ENCODE assay signal across 9 cellular contexts in the genomic region with DNA sequence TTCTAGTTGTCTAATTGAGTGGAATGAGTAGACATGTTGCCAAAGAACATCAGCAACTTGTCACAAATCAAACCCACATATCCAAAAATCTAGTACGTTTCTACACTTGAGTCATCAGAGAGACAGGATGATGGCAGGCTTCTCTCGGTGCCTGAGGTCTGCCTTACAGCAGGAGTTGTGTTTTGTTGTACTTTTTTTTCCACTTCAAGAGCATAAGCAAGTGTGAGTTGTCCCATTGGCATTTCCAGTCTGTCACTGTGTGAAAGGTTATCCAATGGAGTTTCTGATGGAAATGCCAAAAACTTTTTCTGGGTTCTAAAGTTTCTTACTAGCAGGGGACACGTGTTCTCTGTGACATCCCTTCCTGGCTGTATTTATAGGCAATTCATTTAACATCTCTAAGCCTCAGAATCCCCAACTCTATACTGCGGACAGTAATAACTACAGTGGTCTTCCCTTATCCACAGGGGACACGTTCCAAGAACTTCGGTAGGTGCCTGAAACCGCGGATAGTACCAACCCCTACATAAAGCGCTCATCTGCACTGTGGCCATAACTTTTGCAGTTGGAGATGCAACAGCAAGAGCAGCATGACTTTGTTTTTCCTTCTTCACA.
DNase-seq lines count a peak whose midpoint lies in the region; ATAC-seq and TF ChIP-seq lines count a peak whose summit lies in the region.
"Had no signal": no experiment of that assay in that cellular context is flagged by ENCODE, and none has a peak within 500 bp of the region (broad histone marks: within the 10 kb centered on the region; RNA-seq: fewer than 3 reads in every experiment).

No MANE protein-coding gene starts in this region.

- POLR2A ChIA-PET in SK-N-SH (lab: Yijun Ruan, JAX) = no interaction called here

- H4K20me1 ChIP-seq in SK-N-SH (ENCODE audit: insufficient read depth) (no peaks in the 10 kb centered on the region), smooth muscle cell (ENCODE audit: low read depth) (no peaks in the 10 kb centered on the region)

- H3K9me2 ChIP-seq in SK-N-SH = no peaks in the 10 kb centered on the region

- H2AFZ ChIP-seq in SK-N-SH (ENCODE audit: low read depth) = peak overlapping the region; percentile 7; the same call in 1 of the 2 replicates
- peak overlapping the region; percentile 51 for H2AFZ ChIP-seq in smooth muscle cell (ENCODE audit: low read depth)

- no peaks in the 10 kb centered on the region for H3K27me3 ChIP-seq in SK-N-SH (ENCODE audit: insufficient read depth)
- peaks cover 3% of the 10 kb centered on the region for H3K27me3 ChIP-seq in smooth muscle cell (ENCODE audit: low read depth)
- H3K27me3 ChIP-seq in prostate gland (replicated peaks; ENCODE audit: insufficient read depth) = no peaks in the 10 kb centered on the region

- H3F3A ChIP-seq in SK-N-SH (replicated peaks; ENCODE audit: insufficient read depth) (no peaks in the 10 kb centered on the region), smooth muscle cell (ENCODE audit: low read depth) (peaks cover 7% of the 10 kb centered on the region)

- peak; percentile 89 for DNase-seq in GM04503 (ENCODE audit: low read depth)
- no peak for DNase-seq in SK-N-SH
- peak; percentile 78 for DNase-seq in dermis blood vessel endothelial cell
- DNase-seq in smooth muscle cell (lab: John Stamatoyannopoulos, UW; ENCODE audit: unreplicated experiment) = no peak
- no peak for DNase-seq in left lobe of liver (ENCODE audit: low spot score)
- DNase-seq in GM19240 (ENCODE audit: insufficient read length, low spot score) = no peak
- DNase-seq in prostate gland (ENCODE audit: low spot score) = no peak
- DNase-seq: left colon had no signal

- TF ChIP-seq RAD21 in SK-N-SH (IDR thresholded peaks at IDR 0.05; ENCODE audit: low read length) = no peak

- no peak for TF ChIP-seq CTCF in SK-N-SH (IDR thresholded peaks at IDR 0.05)
- no peak for TF ChIP-seq CTCF in smooth muscle cell (IDR thresholded peaks at IDR 0.05; ENCODE audit: borderline replicate concordance, insufficient read depth, poor library complexity, severe bottlenecking)
- no peak for TF ChIP-seq CTCF in prostate gland (IDR thresholded peaks at IDR 0.05)

- CTCF ChIA-PET in SK-N-SH (lab: Yijun Ruan, JAX) = no interaction called here

- H3K4me1 ChIP-seq in SK-N-SH (ENCODE audit: control insufficient read depth in 1 of 2, insufficient read depth in 2 of 2, low read depth in 1 of 2, low read length in 1 of 2) = peaks cover 0 to 7% of the 10 kb centered on the region in 2 experiments; a peak in 2 of 4 replicates
- peaks cover 7% of the 10 kb centered on the region for H3K4me1 ChIP-seq in smooth muscle cell (ENCODE audit: low read depth)
- no peaks in the 10 kb centered on the region for H3K4me1 ChIP-seq in prostate gland (replicated peaks)

- H3K79me2 ChIP-seq in SK-N-SH (ENCODE audit: insufficient read depth) (no peaks in the 10 kb centered on the region), smooth muscle cell (ENCODE audit: low read depth) (no peaks in the 10 kb centered on the region)

- WGBS in SK-N-SH (ENCODE audit: low lambda C conversion rate) = 66% methylated on average over 9 of the region's 9 CpGs
- 65% methylated on average over 9 of the region's 9 CpGs for WGBS in smooth muscle cell (ENCODE audit: low lambda C conversion rate)
- 86% methylated on average over 9 of the region's 9 CpGs for WGBS in prostate gland

- H3K27ac ChIP-seq in SK-N-SH (ENCODE audit: low read depth in 2 of 2, low read length in 1 of 2) (peak overlapping the region in 1 of 2 experiments; percentile 48; a peak in 2 of 4 replicates), smooth muscle cell (ENCODE audit: low read depth) (peak overlapping the region; percentile 38), prostate gland (no peak overlapping the region)

- intact Hi-C loops in prostate gland (cut with DNase I) = no loop called here

- TF ChIP-seq EP300 in SK-N-SH (IDR thresholded peaks at IDR 0.05; ENCODE audit: borderline replicate concordance in 1 of 2, low read depth in 1 of 2, low read length in 1 of 2) = 0 out of 4 replicates have a peak, but pooled peaks of 1 of the 2 experiments have one; percentile 30

- H3K9me3 ChIP-seq in SK-N-SH (no peaks in the 10 kb centered on the region), smooth muscle cell (replicated peaks; ENCODE audit: low read depth) (no peaks in the 10 kb centered on the region), prostate gland (no peaks in the 10 kb centered on the region)

- H3K4me3 ChIP-seq in SK-N-SH (ENCODE audit: low read depth in 2 of 2, low read length in 1 of 2) (peak overlapping the region in 1 of 2 experiments; percentile 25; a peak in 1 of 4 replicates), smooth muscle cell (no peak overlapping the region), prostate gland (no peak overlapping the region)

- H3K4me2 ChIP-seq in SK-N-SH (peak overlapping the region; percentile 61; the same call in 1 of the 2 replicates), smooth muscle cell (peak overlapping the region; percentile 17)

- H3K9ac ChIP-seq in SK-N-SH = no peak overlapping the region
- H3K9ac ChIP-seq in smooth muscle cell (ENCODE audit: low read depth) = no peak overlapping the region

- H3K36me3 ChIP-seq in SK-N-SH (replicated peaks in 1 of 2; ENCODE audit: control insufficient read depth in 1 of 2, insufficient read depth in 2 of 2, low read length in 1 of 2) (no peaks in the 10 kb centered on the region), smooth muscle cell (ENCODE audit: low read depth) (no peaks in the 10 kb centered on the region), prostate gland (no peaks in the 10 kb centered on the region)

- TF ChIP-seq POLR2A in prostate gland (IDR thresholded peaks at IDR 0.05) = no peak

- ATAC-seq in left lobe of liver = no peak
- no peak for ATAC-seq in GM21367 (IDR thresholded peaks at IDR 0.05; ENCODE audit: unreplicated experiment)
- ATAC-seq: left colon had no signal

TF ChIP-seq in SK-N-SH, 30 proteins besides CTCF, POLR2A, EP300 and RAD21 (continues in another document):
- TF ChIP-seq MXI1 (IDR thresholded peaks at IDR 0.05; ENCODE audit: low read depth, low read length) = no peak
- TF ChIP-seq EZH2phosphoT487 (IDR thresholded peaks at IDR 0.05; ENCODE audit: borderline replicate concordance, low read depth) = no peak
- no peak for TF ChIP-seq RCOR1 (IDR thresholded peaks at IDR 0.05; ENCODE audit: low read length)
- TF ChIP-seq REST (IDR thresholded peaks at IDR 0.05; ENCODE audit: low read depth, low read length) = no peak
- no peak for TF ChIP-seq TAF1 (IDR thresholded peaks at IDR 0.05; ENCODE audit: borderline replicate concordance, low read depth, low read length)
- TF ChIP-seq GABPA (IDR thresholded peaks at IDR 0.05; ENCODE audit: low read depth) = no peak
- TF ChIP-seq ELF1 (IDR thresholded peaks at IDR 0.05) = no peak
- TF ChIP-seq JUND (IDR thresholded peaks at IDR 0.05) = 0 out of 2 replicates have a peak, but pooled peaks have one; percentile 21
- TF ChIP-seq RXRA (IDR thresholded peaks at IDR 0.05; ENCODE audit: borderline replicate concordance, low read depth) = 0 out of 2 replicates have a peak, but pooled peaks have one; percentile 47
- TF ChIP-seq FOSL2 (IDR thresholded peaks at IDR 0.05; ENCODE audit: borderline replicate concordance, low read depth) = peak; percentile 27; the same call in 1 of the 2 replicates
- TF ChIP-seq FOXM1 (IDR thresholded peaks at IDR 0.05; ENCODE audit: low read depth) = no peak
- no peak for TF ChIP-seq NRF1 (IDR thresholded peaks at IDR 0.05; ENCODE audit: low read depth, low read length)
- TF ChIP-seq SMC3 (IDR thresholded peaks at IDR 0.05; ENCODE audit: low read depth, low read length) = no peak
- TF ChIP-seq RFX5 (IDR thresholded peaks at IDR 0.05; ENCODE audit: low read length) = no peak
- no peak for TF ChIP-seq FOXJ3 (CRISPR knock-in tag; IDR thresholded peaks at IDR 0.05)
- TF ChIP-seq PBX3 (IDR thresholded peaks at IDR 0.05) = peak; percentile 45; the same call in 1 of the 2 replicates
- TF ChIP-seq TEAD4 (IDR thresholded peaks at IDR 0.05; ENCODE audit: borderline replicate concordance, insufficient read depth) = no peak

Comparison
In these comparisons a context has a peak if more than half of its experiments do, and no peak if none do; other contexts are left out.
1. DNase-seq: peak in GM04503 (single experiment) and dermis blood vessel endothelial cell (single experiment); none in SK-N-SH (single experiment), smooth muscle cell (single experiment), left lobe of liver (single experiment), GM19240 (single experiment) and prostate gland (single experiment).